1 cellular context compared by ENCODE assay signal in genomic region chr2:207073791-207074678, GRCh38.
TF ChIP-seq lines count a peak whose summit lies in the region.

No MANE protein-coding gene starts in this region.

TF ChIP-seq in HepG2, 621 proteins besides CTCF, POLR2A, EP300 and RAD21 (continued from another document):
- TF ChIP-seq ZSCAN31 (CRISPR knock-in tag; IDR thresholded peaks at IDR 0.05; ENCODE audit: low read depth): no peak
- TF ChIP-seq ZNF121 (CRISPR knock-in tag; IDR thresholded peaks at IDR 0.05): no peak
TF ChIP-seq in HepG2: peak in this region for 0.
